ENCODE assay signal across 8 cellular contexts in the genomic region with DNA sequence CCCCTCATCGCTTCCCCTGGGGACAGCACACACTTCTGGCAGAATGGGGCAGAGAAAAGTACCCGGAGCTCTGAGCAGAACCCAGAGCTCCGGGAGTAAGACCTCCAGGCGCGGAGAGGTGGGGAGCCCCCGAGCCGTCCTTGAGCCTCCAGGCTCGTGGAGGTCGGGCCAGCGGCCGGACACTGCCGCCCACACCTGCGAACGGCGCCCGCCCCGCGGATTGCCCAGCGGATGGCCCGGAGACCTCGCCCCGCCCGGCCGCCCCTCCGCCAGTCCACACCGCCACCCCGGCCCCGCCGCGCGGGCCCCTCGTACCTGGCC. TPM values are rescaled to one million over a fixed set of nuclear protein-coding genes. Genes with fewer than 3 reads are reported as not detected.
DNase-seq lines count a peak whose midpoint lies in the region; ATAC-seq and TF ChIP-seq lines count a peak whose summit lies in the region.

No MANE protein-coding gene starts in this region.

- no peak for TF ChIP-seq CTCF in HL-60 (IDR thresholded peaks at IDR 0.05; ENCODE audit: insufficient read depth, low read length)
- no peak for TF ChIP-seq CTCF in breast epithelium (IDR thresholded peaks at IDR 0.05)
- TF ChIP-seq CTCF in mucosa of descending colon (IDR thresholded peaks at IDR 0.05): no peak

- H3K4me3 ChIP-seq in HL-60 (replicated peaks; ENCODE audit: insufficient read depth, low read length): peak overlapping the region; percentile 71
- H3K4me3 ChIP-seq in breast epithelium: peak overlapping the region; percentile 84 to 90 (median 89)
- H3K4me3 ChIP-seq in mucosa of descending colon: peak overlapping the region; percentile 91

- ATAC-seq in mucosa of descending colon: peak; percentile 29

- H3K4me1 ChIP-seq in breast epithelium: peaks cover 0 to 6% of the 10 kb centered on the region in 2 donors
- peaks cover 15% of the 10 kb centered on the region for H3K4me1 ChIP-seq in mucosa of descending colon (ENCODE audit: low read depth)

- intact Hi-C loops in breast epithelium (cut with DNase I; ENCODE audit: low total_unique reads) (no loop called here), mucosa of descending colon (cut with DNase I, micrococcal nuclease) (no loop called here)

- DNase-seq in NCI-H2171 treated with DMSO at 0.1 percent for 48 hours (lab: John Stamatoyannopoulos, UW): peak; percentile 29
- DNase-seq in NCI-H2171 (lab: John Stamatoyannopoulos, UW): no peak
- no peak for DNase-seq in HL-60 (ENCODE audit: low read depth in 1 of 2, low spot score in 1 of 2)
- DNase-seq in breast epithelium (ENCODE audit: low spot score in 2 of 2): no peak
- no peak for DNase-seq in mucosa of descending colon
- no peak for DNase-seq in medulla oblongata (ENCODE audit: extremely low spot score)
- DNase-seq in stimulated activated naive CD4-positive, alpha-beta T cell treated with Interleukin-2 at 50 U/mL for 16 hours (lab: John Stamatoyannopoulos, UW): no peak
- DNase-seq in HK-2 (ENCODE audit: unreplicated experiment): no peak

- TF ChIP-seq POLR2A in breast epithelium (IDR thresholded peaks at IDR 0.05): no peak

- H3K27ac ChIP-seq in HL-60 (replicated peaks) (peak overlapping the region; percentile 62), breast epithelium (peak overlapping the region; percentile 84 to 93)

- no peaks in the 10 kb centered on the region for H3K9me3 ChIP-seq in breast epithelium
- H3K9me3 ChIP-seq in mucosa of descending colon: no peaks in the 10 kb centered on the region

- no peaks in the 10 kb centered on the region for H3K27me3 ChIP-seq in HL-60 (ENCODE audit: insufficient read depth, poor library complexity, severe bottlenecking)
- H3K27me3 ChIP-seq in breast epithelium: no peaks in the 10 kb centered on the region

- no peaks in the 10 kb centered on the region for H3K36me3 ChIP-seq in breast epithelium
- H3K36me3 ChIP-seq in mucosa of descending colon (ENCODE audit: low read depth): peaks cover 5% of the 10 kb centered on the region

RNA-seq across cellular contexts. Expression of a gene that starts 0.3 kb away (rescaled TPM):
- total RNA-seq in breast epithelium (10 to 100 TPM; 31.2 to 47.2 (median 42.6) TPM), mucosa of descending colon (10 to 100 TPM; 43.2 to 67.1 (median 58.6) TPM)
